Comparison of ENCODE assay signal across 1 cellular context in genomic region chr16:3008749-3009088, GRCh38.
TF ChIP-seq lines count a peak whose summit lies in the region.

No MANE protein-coding gene starts in this region.

TF ChIP-seq in HepG2, 621 proteins besides CTCF, POLR2A, EP300 and RAD21:
- no peak for TF ChIP-seq ZNF263 (CRISPR knock-in tag; IDR thresholded peaks at IDR 0.05)
- TF ChIP-seq MNT (IDR thresholded peaks at IDR 0.05): no peak
- TF ChIP-seq ZNF7 (CRISPR knock-in tag; IDR thresholded peaks at IDR 0.05): no peak
- 0 out of 2 replicates have a peak, but pooled peaks have one; percentile 33 for TF ChIP-seq MTERF4 (CRISPR knock-in tag; IDR thresholded peaks at IDR 0.05)
- no peak for TF ChIP-seq ZNF790 (CRISPR knock-in tag; IDR thresholded peaks at IDR 0.05; ENCODE audit: borderline replicate concordance)
- TF ChIP-seq ZNF550 (CRISPR knock-in tag; IDR thresholded peaks at IDR 0.05; ENCODE audit: borderline replicate concordance): no peak
- no peak for TF ChIP-seq PLSCR1 (CRISPR knock-in tag; IDR thresholded peaks at IDR 0.05; ENCODE audit: borderline replicate concordance)
